Comparison of ENCODE assay signal across 8 cellular contexts in the genomic region with DNA sequence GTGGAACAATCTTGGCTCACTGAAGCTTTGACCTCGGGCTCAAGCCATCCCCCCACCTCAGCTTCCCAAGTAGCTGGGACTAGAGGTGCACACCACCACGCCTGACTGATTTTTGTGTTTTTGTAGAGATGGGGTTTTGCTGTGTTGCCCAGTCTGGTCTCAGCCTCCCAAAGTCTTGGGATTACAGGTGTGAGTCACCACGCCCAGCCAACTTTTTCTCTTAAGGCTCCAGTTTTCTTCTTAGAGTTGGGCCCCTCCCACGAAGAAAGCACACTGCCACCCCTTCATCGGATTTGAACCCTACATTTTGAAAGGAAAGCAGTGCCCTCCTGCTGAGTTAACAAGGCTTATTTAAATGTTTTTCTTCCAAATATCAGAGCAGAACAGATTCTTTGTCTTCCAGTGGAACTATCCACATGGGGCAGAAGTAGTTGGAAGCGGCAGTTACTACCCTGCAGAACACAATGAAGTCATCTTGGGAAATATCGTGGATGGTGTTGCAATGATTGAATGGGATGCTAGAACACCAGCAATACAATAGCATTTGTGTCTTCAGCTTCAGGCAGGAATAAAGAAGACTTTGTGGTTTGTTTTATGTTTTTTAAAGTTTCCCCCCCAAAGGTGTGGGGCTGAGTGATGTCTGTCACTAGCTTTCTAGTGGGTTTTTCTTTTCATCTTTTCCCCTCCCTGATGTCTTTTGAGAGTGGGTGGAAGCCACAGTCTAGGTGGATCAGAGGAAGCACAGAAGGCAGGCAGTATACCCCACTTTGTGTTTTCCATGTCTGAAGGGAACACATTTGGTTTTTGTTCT. TPM values are rescaled to one million over a fixed set of nuclear protein-coding genes. Genes with fewer than 3 reads are reported as not detected.
DNase-seq lines count a peak whose midpoint lies in the region; ATAC-seq and TF ChIP-seq lines count a peak whose summit lies in the region.

No MANE protein-coding gene starts in this region.

- H3K9me2 ChIP-seq in SK-N-SH = no peaks in the 10 kb centered on the region

- H3F3A ChIP-seq in SK-N-SH (replicated peaks; ENCODE audit: insufficient read depth) (peaks cover 66% of the 10 kb centered on the region), neural progenitor cell (ENCODE audit: low read depth) (peaks cover 21% of the 10 kb centered on the region)

- peak overlapping the region; percentile 40 for H3K4me3 Mint-ChIP-seq in activated T-helper 2 cell treated with anti-CD3 and anti-CD28 coated beads, Interferon-gamma antibody, Interleukin-2, Interleukin-4, amounts not matched to agents 10 μg/mL and 5 μg/mL and 100 μg/mL, durations not matched to agents 14 hours and 24 hours and 36 hours (ENCODE audit: low read depth)
- H3K4me3 Mint-ChIP-seq in neural progenitor cell = no peak overlapping the region

- WGBS in SK-N-SH (ENCODE audit: low lambda C conversion rate) = 79% methylated on average over 7 of the region's 7 CpGs
- WGBS in heart left ventricle, 4 donors = 56 to 71% (median 60%) methylated on average over 7 of the region's 7 CpGs

- H3K27ac ChIP-seq in SK-N-SH (ENCODE audit: low read depth in 2 of 2, low read length in 1 of 2) = peak overlapping the region in 1 of 2 experiments; percentile 99; a peak in 2 of 4 replicates
- peak overlapping the region; percentile 25 to 99 (median 96) for H3K27ac ChIP-seq in heart left ventricle
- no peak overlapping the region for H3K27ac ChIP-seq in neural progenitor cell

- H3K4me2 ChIP-seq in SK-N-SH (peak overlapping the region; percentile 84), neural progenitor cell (no peak overlapping the region)

- peaks cover 18 to 75% of the 10 kb centered on the region in 2 experiments for H3K4me1 ChIP-seq in SK-N-SH (ENCODE audit: control insufficient read depth in 1 of 2, insufficient read depth in 2 of 2, low read depth in 1 of 2, low read length in 1 of 2)
- peaks cover 52 to 100% (median 100%) of the 10 kb centered on the region in 12 donors for H3K4me1 ChIP-seq in heart left ventricle
- peaks cover 31% of the 10 kb centered on the region for H3K4me1 ChIP-seq in neural progenitor cell

- DNase-seq in SK-N-SH (no peak), heart left ventricle (no peak), stromal cell of bone marrow (ENCODE audit: low read depth) (peak; percentile 63), GM20000 (ENCODE audit: low spot score) (no peak), neural progenitor cell (ENCODE audit: low spot score) (no peak), NCI-H2171 treated with DMSO at 0.1 percent for 48 hours (lab: John Stamatoyannopoulos, UW) (no peak)
- no peak for DNase-seq in activated T-helper 2 cell treated with anti-CD3 and anti-CD28 coated beads, Interferon-gamma antibody, Interleukin-2, Interleukin-4, amounts not matched to agents 10 μg/mL and 5 μg/mL and 100 μg/mL, durations not matched to agents 14 hours and 24 hours and 36 hours (ENCODE audit: low spot score)

- H3K27me3 Mint-ChIP-seq in activated T-helper 2 cell treated with anti-CD3 and anti-CD28 coated beads, Interferon-gamma antibody, Interleukin-2, Interleukin-4, amounts not matched to agents 10 μg/mL and 5 μg/mL and 100 μg/mL, durations not matched to agents 14 hours and 24 hours and 36 hours (ENCODE audit: low read depth) = no peaks in the 10 kb centered on the region
- H3K27me3 Mint-ChIP-seq in neural progenitor cell (ENCODE audit: insufficient read depth, low read depth) = no peaks in the 10 kb centered on the region

- H3K9me3 ChIP-seq in SK-N-SH (no peaks in the 10 kb centered on the region), heart left ventricle (no peaks in the 10 kb centered on the region), neural progenitor cell (ENCODE audit: low read depth) (no peaks in the 10 kb centered on the region)

- no peak for TF ChIP-seq RAD21 in SK-N-SH (IDR thresholded peaks at IDR 0.05; ENCODE audit: low read length)

- no peak for ATAC-seq in SK-N-SH treated with all-trans-retinoic acid at 6 μM for 48 hours
- peak in 1 of 4 donors; percentile 16 for ATAC-seq in heart left ventricle

- intact Hi-C loops in activated T-helper 2 cell treated with anti-CD3 and anti-CD28 coated beads, Interferon-gamma antibody, Interleukin-2, Interleukin-4, amounts not matched to agents 10 μg/mL and 5 μg/mL and 100 μg/mL, durations not matched to agents 14 hours and 24 hours and 36 hours (cut with micrococcal nuclease) = no loop called here
- intact Hi-C loops in heart left ventricle (cut with DNase I) = loop anchor here in 5 of 10 donors (5.0 to 10.0 kb wide), 3 partner anchors 36 to 178 kb away; a partner anchor contains a TSS

- H3K4me3 ChIP-seq in SK-N-SH (ENCODE audit: low read depth in 2 of 2, low read length in 1 of 2) (no peak overlapping the region), heart left ventricle (no peak overlapping the region), neural progenitor cell (no peak overlapping the region)

- H3K36me3 Mint-ChIP-seq in activated T-helper 2 cell treated with anti-CD3 and anti-CD28 coated beads, Interferon-gamma antibody, Interleukin-2, Interleukin-4, amounts not matched to agents 10 μg/mL and 5 μg/mL and 100 μg/mL, durations not matched to agents 14 hours and 24 hours and 36 hours (ENCODE audit: low read depth) = peaks cover 60% of the 10 kb centered on the region
- H3K36me3 Mint-ChIP-seq in neural progenitor cell = peaks cover 21% of the 10 kb centered on the region

- peak overlapping the region; percentile 62 for H3K27ac Mint-ChIP-seq in activated T-helper 2 cell treated with anti-CD3 and anti-CD28 coated beads, Interferon-gamma antibody, Interleukin-2, Interleukin-4, amounts not matched to agents 10 μg/mL and 5 μg/mL and 100 μg/mL, durations not matched to agents 14 hours and 24 hours and 36 hours
- no peak overlapping the region for H3K27ac Mint-ChIP-seq in neural progenitor cell

- no peaks in the 10 kb centered on the region for H3K27me3 ChIP-seq in SK-N-SH (ENCODE audit: insufficient read depth)
- no peaks in the 10 kb centered on the region for H3K27me3 ChIP-seq in heart left ventricle
- H3K27me3 ChIP-seq in neural progenitor cell = no peaks in the 10 kb centered on the region

- H3K36me3 ChIP-seq in SK-N-SH (replicated peaks in 1 of 2; ENCODE audit: control insufficient read depth in 1 of 2, insufficient read depth in 2 of 2, low read length in 1 of 2) (peaks cover 3 to 19% of the 10 kb centered on the region in 2 experiments), heart left ventricle (peaks cover 0 to 29% (median 10%) of the 10 kb centered on the region in 9 donors), neural progenitor cell (no peaks in the 10 kb centered on the region)

- H3K79me2 ChIP-seq in SK-N-SH (ENCODE audit: insufficient read depth) = peaks cover 95% of the 10 kb centered on the region
- H3K79me2 ChIP-seq in neural progenitor cell (ENCODE audit: low read depth) = peaks cover 100% of the 10 kb centered on the region

- TF ChIP-seq CTCF in SK-N-SH (IDR thresholded peaks at IDR 0.05) (no peak), heart left ventricle (IDR thresholded peaks at IDR 0.05) (no peak), GM20000 (IDR thresholded peaks at IDR 0.05; ENCODE audit: extremely low read depth, missing control alignments) (no peak), neural progenitor cell (IDR thresholded peaks at IDR 0.05) (no peak)

- TF ChIP-seq EP300 in SK-N-SH (IDR thresholded peaks at IDR 0.05; ENCODE audit: borderline replicate concordance in 1 of 2, low read depth in 1 of 2, low read length in 1 of 2) = no peak

- no peak overlapping the region for H2AFZ ChIP-seq in SK-N-SH (ENCODE audit: low read depth)
- H2AFZ ChIP-seq in neural progenitor cell (replicated peaks) = no peak overlapping the region

- POLR2A ChIA-PET in SK-N-SH (lab: Yijun Ruan, JAX) = no interaction called here

- H3K4me1 Mint-ChIP-seq in activated T-helper 2 cell treated with anti-CD3 and anti-CD28 coated beads, Interferon-gamma antibody, Interleukin-2, Interleukin-4, amounts not matched to agents 10 μg/mL and 5 μg/mL and 100 μg/mL, durations not matched to agents 14 hours and 24 hours and 36 hours (ENCODE audit: low read depth) = peaks cover 66% of the 10 kb centered on the region
- H3K4me1 Mint-ChIP-seq in neural progenitor cell = peaks cover 66% of the 10 kb centered on the region

- CTCF ChIA-PET in SK-N-SH (lab: Yijun Ruan, JAX) = no interaction called here

- peak overlapping the region; percentile 83 for H3K9ac ChIP-seq in SK-N-SH
- H3K9ac ChIP-seq in neural progenitor cell = no peak overlapping the region

- TF ChIP-seq POLR2A in heart left ventricle (IDR thresholded peaks at IDR 0.05) = no peak

- peaks cover 14% of the 10 kb centered on the region for H4K20me1 ChIP-seq in SK-N-SH (ENCODE audit: insufficient read depth)
- H4K20me1 ChIP-seq in neural progenitor cell (ENCODE audit: low read depth) = peaks cover 100% of the 10 kb centered on the region

- no peaks in the 10 kb centered on the region for H3K9me3 Mint-ChIP-seq in activated T-helper 2 cell treated with anti-CD3 and anti-CD28 coated beads, Interferon-gamma antibody, Interleukin-2, Interleukin-4, amounts not matched to agents 10 μg/mL and 5 μg/mL and 100 μg/mL, durations not matched to agents 14 hours and 24 hours and 36 hours
- H3K9me3 Mint-ChIP-seq in neural progenitor cell = no peaks in the 10 kb centered on the region

RNA-seq across cellular contexts. Expression of a gene that starts 8.9 kb away (rescaled TPM):
- polyA plus RNA-seq in SK-N-SH (2012; rRNA removed) (494 and 598 TPM in 2 replicates), heart left ventricle (100 to 1,000 TPM; 100 to 107 TPM)
- polyA plus RNA-seq in SK-N-SH (2012; cell fraction: cytosol; rRNA removed) = 222 and 365 TPM in 2 replicates
- 687 and 951 TPM in 2 replicates for polyA plus RNA-seq in SK-N-SH (2012; cell fraction: nucleus; rRNA removed)
- total RNA-seq in activated T-helper 2 cell treated with anti-CD3 and anti-CD28 coated beads, Interferon-gamma antibody, Interleukin-2, Interleukin-4, amounts not matched to agents 10 μg/mL and 5 μg/mL and 100 μg/mL, durations not matched to agents 14 hours and 24 hours and 36 hours = 329 and 334 TPM in 2 replicates
- total RNA-seq in heart left ventricle (100 to 1,000 TPM; 124 to 307 (median 154) TPM), neural progenitor cell (ENCODE audit: low replicate concordance) (127 and 233 TPM in 2 replicates)

RNA-seq across cellular contexts. Expression of a gene that starts 37.4 kb away (rescaled TPM):
- polyA plus RNA-seq in SK-N-SH (2012; rRNA removed) = 405 and 484 TPM in 2 replicates
- polyA plus RNA-seq in SK-N-SH (2012; cell fraction: cytosol; rRNA removed) = 274 and 343 TPM in 2 replicates
- 285 and 487 TPM in 2 replicates for polyA plus RNA-seq in SK-N-SH (2012; cell fraction: nucleus; rRNA removed)
- total RNA-seq in activated T-helper 2 cell treated with anti-CD3 and anti-CD28 coated beads, Interferon-gamma antibody, Interleukin-2, Interleukin-4, amounts not matched to agents 10 μg/mL and 5 μg/mL and 100 μg/mL, durations not matched to agents 14 hours and 24 hours and 36 hours = 285 and 287 TPM in 2 replicates
- 1,000 to 10,000 TPM in 1 of 9 donors, 100 to 1,000 TPM in 8; 447 to 1,239 (median 596) TPM for total RNA-seq in heart left ventricle
- 100 to 1,000 TPM; 761 to 801 TPM for polyA plus RNA-seq in heart left ventricle
- total RNA-seq in neural progenitor cell (ENCODE audit: low replicate concordance) = 261 and 432 TPM in 2 replicates

RNA-seq across cellular contexts. Expression of a gene that starts 38.6 kb away (rescaled TPM):
- polyA plus RNA-seq in SK-N-SH (2012; rRNA removed) (0.31 and 0.37 TPM in 2 replicates), heart left ventricle (1 to 10 TPM in 1 of 2 donors, under 1 TPM in 1; 0.69 to 2.7 TPM)
- 0.10 and 0.20 TPM in 2 replicates for polyA plus RNA-seq in SK-N-SH (2012; cell fraction: cytosol; rRNA removed)
- polyA plus RNA-seq in SK-N-SH (2012; cell fraction: nucleus; rRNA removed) = 2.8 TPM in 2 replicates
- total RNA-seq in activated T-helper 2 cell treated with anti-CD3 and anti-CD28 coated beads, Interferon-gamma antibody, Interleukin-2, Interleukin-4, amounts not matched to agents 10 μg/mL and 5 μg/mL and 100 μg/mL, durations not matched to agents 14 hours and 24 hours and 36 hours = 181 and 187 TPM in 2 replicates
- total RNA-seq in heart left ventricle (1 to 10 TPM; 1.2 to 9.9 (median 2.7) TPM), neural progenitor cell (ENCODE audit: low replicate concordance) (1.9 and 3.6 TPM in 2 replicates)

Comparison
In these comparisons a context has a peak if more than half of its experiments do, and no peak if none do; other contexts are left out.
1. RNA of a gene that starts 38.6 kb away (total RNA-seq): 181 to 187 TPM in activated T-helper 2 cell treated with anti-CD3 and anti-CD28 coated beads, Interferon-gamma antibody, Interleukin-2, Interleukin-4, amounts not matched to agents 10 μg/mL and 5 μg/mL and 100 μg/mL, durations not matched to agents 14 hours and 24 hours and 36 hours; 1.9 to 3.6 TPM in neural progenitor cell and 1.2 to 9.9 TPM in heart left ventricle; every median in the first group is over 10 times any median in the second.